In genomic region chr5:4981612-4982011, GRCh38 we compare ENCODE assay signal across 11 cellular contexts.
"Had no signal": no experiment of that assay in that cellular context is flagged by ENCODE, and none has a peak within 500 bp of the region (broad histone marks: within the 10 kb centered on the region; RNA-seq: fewer than 3 reads in every experiment).

No MANE protein-coding gene starts in this region.

- H3K9me3 ChIP-seq: HAP-1 had no signal

- H3K27ac ChIP-seq: GM23248 had no signal

- H3K9ac ChIP-seq: GM23248 had no signal

- DNase-seq: GM23248, GOT3, H7, H9, HCEC 1CT, HFFc6 had no signal

- FAIRE-seq: H1, H54 had no signal

- ATAC-seq: GM23338, HCT116 had no signal

- H3K4me3 ChIP-seq: GM23248, GM23338, HAP-1 had no signal

- H3K4me1 ChIP-seq: HAP-1 had no signal

- H3K36me3 ChIP-seq: HAP-1 had no signal
